In genomic region chr2:133566967-133567645, GRCh38 we compare ENCODE assay signal across 2 cellular contexts.
TF ChIP-seq lines count a peak whose summit lies in the region.

No MANE protein-coding gene starts in this region.

TF ChIP-seq in SK-N-SH, 30 proteins besides CTCF, POLR2A, EP300 and RAD21 (continued from another document):
- TF ChIP-seq IRF3 (IDR thresholded peaks at IDR 0.05; ENCODE audit: low read depth, low read length), result no peak
- no peak for TF ChIP-seq ELF1 (IDR thresholded peaks at IDR 0.05)
- TF ChIP-seq POLR2AphosphoS5 (IDR thresholded peaks at IDR 0.05; ENCODE audit: low read depth, low read length), result no peak
- no peak for TF ChIP-seq MXI1 (IDR thresholded peaks at IDR 0.05; ENCODE audit: low read depth, low read length)
- no peak for TF ChIP-seq USF2 (IDR thresholded peaks at IDR 0.05; ENCODE audit: borderline replicate concordance, low read depth, low read length)
- no peak for TF ChIP-seq GABPA (IDR thresholded peaks at IDR 0.05; ENCODE audit: low read depth)
- TF ChIP-seq USF1 (IDR thresholded peaks at IDR 0.05; ENCODE audit: borderline replicate concordance, low read depth), result no peak
- no peak for TF ChIP-seq YY1 (IDR thresholded peaks at IDR 0.05; ENCODE audit: low read depth)
- no peak for TF ChIP-seq EZH2phosphoT487 (IDR thresholded peaks at IDR 0.05; ENCODE audit: borderline replicate concordance, low read depth)
- TF ChIP-seq TEAD4 (IDR thresholded peaks at IDR 0.05; ENCODE audit: borderline replicate concordance, insufficient read depth), result no peak
- TF ChIP-seq GATA2 (CRISPR knock-in tag; IDR thresholded peaks at IDR 0.05), result no peak
- TF ChIP-seq SMC3 (IDR thresholded peaks at IDR 0.05; ENCODE audit: low read depth, low read length), result no peak
- TF ChIP-seq RFX5 (IDR thresholded peaks at IDR 0.05; ENCODE audit: low read length), result no peak

TF ChIP-seq in SK-N-SH treated with all-trans-retinoic acid at 6 μM for 48 hours, 23 proteins besides CTCF, POLR2A, EP300 and RAD21 (continued from another document):
- TF ChIP-seq TSHZ2 (CRISPR knock-in tag; IDR thresholded peaks at IDR 0.05), result no peak
- no peak for TF ChIP-seq PPARA (CRISPR knock-in tag; IDR thresholded peaks at IDR 0.05; ENCODE audit: borderline replicate concordance)
- no peak for TF ChIP-seq ZNF565 (CRISPR knock-in tag; conservative IDR thresholded peaks at IDR 0.05; ENCODE audit: low read depth)
- no peak for TF ChIP-seq ZNF8 (CRISPR knock-in tag; IDR thresholded peaks at IDR 0.05)
- no peak for TF ChIP-seq ZC3H10 (CRISPR knock-in tag; IDR thresholded peaks at IDR 0.05)
- TF ChIP-seq CREB5 (CRISPR knock-in tag; IDR thresholded peaks at IDR 0.05; ENCODE audit: low read depth), result no peak
- no peak for TF ChIP-seq ZFP3 (CRISPR knock-in tag; IDR thresholded peaks at IDR 0.05)
- TF ChIP-seq PATZ1 (CRISPR knock-in tag; IDR thresholded peaks at IDR 0.05; ENCODE audit: borderline replicate concordance), result no peak
- no peak for TF ChIP-seq TCF4 (CRISPR knock-in tag; IDR thresholded peaks at IDR 0.05; ENCODE audit: borderline replicate concordance)
- TF ChIP-seq ZNF70 (CRISPR knock-in tag; IDR thresholded peaks at IDR 0.05), result no peak
